In genomic region chr2:26784570-26785234, GRCh38 we compare ENCODE assay signal across 11 cellular contexts. TPM values are rescaled to one million over a fixed set of nuclear protein-coding genes. Genes with fewer than 3 reads are reported as not detected.
A peak's percentile ranks its signal among the peaks of the same experiment; 100 is the strongest.
DNase-seq lines count a peak whose midpoint lies in the region; ATAC-seq and TF ChIP-seq lines count a peak whose summit lies in the region.
"Had no signal": no experiment of that assay in that cellular context is flagged by ENCODE, and none has a peak within 500 bp of the region (broad histone marks: within the 10 kb centered on the region; RNA-seq: fewer than 3 reads in every experiment).

No MANE protein-coding gene starts in this region.

- intact Hi-C loops in natural killer cell (cut with micrococcal nuclease) = loop anchor here (1.0 kb wide), 1 partner anchor 20 kb away; the partner anchor contains the start of gene SLC35F6
- intact Hi-C loops in stomach (cut with DNase I; ENCODE audit: low total_unique reads) = no loop called here

- H3K36me3 ChIP-seq in stomach = peaks cover 11 to 21% (median 21%) of the 10 kb centered on the region in 4 donors

- H3K4me1 Mint-ChIP-seq in HFFc6 (ENCODE audit: low read depth) (peaks cover 36% of the 10 kb centered on the region), brain (peaks cover 28% of the 10 kb centered on the region), natural killer cell (peaks cover 5 to 13% of the 10 kb centered on the region in 2 donors)

- peak overlapping the region; percentile 93 for H3K4me3 Mint-ChIP-seq in HFFc6
- peak overlapping the region; percentile 82 to 89 (median 84) for H3K4me3 Mint-ChIP-seq in brain
- peak overlapping the region; percentile 87 for H3K4me3 Mint-ChIP-seq in natural killer cell

- no peak for TF ChIP-seq EP300 in stomach (IDR thresholded peaks at IDR 0.05)

- TF ChIP-seq CTCF in C4-2B (conservative IDR thresholded peaks at IDR 0.05) = no peak
- TF ChIP-seq CTCF in HFFc6 (IDR thresholded peaks at IDR 0.05) = no peak
- no peak for TF ChIP-seq CTCF in brain (conservative IDR thresholded peaks at IDR 0.05)
- no peak for TF ChIP-seq CTCF in natural killer cell (IDR thresholded peaks at IDR 0.05)
- TF ChIP-seq CTCF in stomach (IDR thresholded peaks at IDR 0.05) = no peak

- no peak for ATAC-seq in natural killer cell

- H3K27ac Mint-ChIP-seq in HFFc6 (peak overlapping the region; percentile 95), brain (peak overlapping the region in 4 of 5 experiments; percentile 7 to 95 (median 86)), natural killer cell (peak overlapping the region; percentile 78 to 80)

- DNase-seq in HFFc6 = no peak
- no peak for DNase-seq in natural killer cell
- DNase-seq in GF-D8 (lab: John Stamatoyannopoulos, UW) = no peak
- DNase-seq in NCI-H748 (lab: John Stamatoyannopoulos, UW; ENCODE audit: unreplicated experiment) = no peak
- DNase-seq in NCI-H1092 treated with DMSO at 0.1 percent for 48 hours (lab: John Stamatoyannopoulos, UW) = no peak
- DNase-seq in stomach = no peak
- DNase-seq: GDM1, left cardiac atrium, MV-4-11 had no signal

- no peaks in the 10 kb centered on the region; the same call in 1 of the 2 replicates for H3K27me3 Mint-ChIP-seq in HFFc6 (ENCODE audit: insufficient read depth)
- H3K27me3 Mint-ChIP-seq in brain = peaks cover 4% of the 10 kb centered on the region
- H3K27me3 Mint-ChIP-seq in natural killer cell (ENCODE audit: low read depth in 2 of 2) = no peaks in the 10 kb centered on the region

- WGBS in stomach, 5 donors = 93 to 95% (median 94%) methylated on average over 14 to 19 of the region's 19 CpGs

- H3K4me3 ChIP-seq in stomach = peak overlapping the region in 2 of 4 donors; percentile 78 to 95

- peaks cover 13 to 24% (median 16%) of the 10 kb centered on the region in 4 donors for H3K4me1 ChIP-seq in stomach

- no peaks in the 10 kb centered on the region for H3K9me3 ChIP-seq in stomach

- H3K9me3 Mint-ChIP-seq in HFFc6 = no peaks in the 10 kb centered on the region
- H3K9me3 Mint-ChIP-seq in brain = peaks cover 0 to 15% (median 8%) of the 10 kb centered on the region in 5 experiments
- H3K9me3 Mint-ChIP-seq in natural killer cell = no peaks in the 10 kb centered on the region

- H3K27ac ChIP-seq in C4-2B = peak overlapping the region; percentile 86; the same call in 1 of the 2 replicates
- H3K27ac ChIP-seq in stomach = peak overlapping the region in 1 of 5 donors; percentile 64

- no peak for TF ChIP-seq POLR2A in stomach (IDR thresholded peaks at IDR 0.05)

- H3K36me3 Mint-ChIP-seq in HFFc6 (ENCODE audit: low read depth) = peaks cover 27% of the 10 kb centered on the region; the same call in 1 of the 2 replicates
- peaks cover 34% of the 10 kb centered on the region for H3K36me3 Mint-ChIP-seq in brain
- H3K36me3 Mint-ChIP-seq in natural killer cell = no peaks in the 10 kb centered on the region

- H3K27me3 ChIP-seq in stomach = peaks cover 0 to 11% (median 5%) of the 10 kb centered on the region in 3 donors

RNA-seq across cellular contexts. Expression of gene CENPA, which starts 1.2 kb away (rescaled TPM):
- total RNA-seq in HFFc6 (2021; fragmentation: NEBNext Ultra II Directional; extraction: Animal tissue kit (Norgen Biotek cat#: 25700)) = 10 to 100 TPM in 5 of 6 experiments, 1 to 10 TPM in 1; 8.7 to 20.4 (median 17.5) TPM
- polyA plus RNA-seq in brain (ENCODE audit: insufficient read depth, low read depth, low replicate concordance) (15.8 TPM), stomach (1 to 10 TPM; 2.3 to 4.0 (median 3.1) TPM)
- total RNA-seq in natural killer cell (under 1 TPM; 0.38 to 0.52 (median 0.50) TPM), stomach (1 to 10 TPM in 1 of 5 donors, not detected in 4; 2.0 TPM)

RNA-seq across cellular contexts. Expression of gene SLC35F6, which starts 20.6 kb away (rescaled TPM):
- total RNA-seq in HFFc6 (2021; fragmentation: NEBNext Ultra II Directional; extraction: Animal tissue kit (Norgen Biotek cat#: 25700)) = 10 to 100 TPM; 34.1 to 44.5 (median 38.7) TPM
- 14.3 TPM for polyA plus RNA-seq in brain (ENCODE audit: insufficient read depth, low read depth, low replicate concordance)
- 10 to 100 TPM; 30.0 to 35.6 (median 30.4) TPM for total RNA-seq in natural killer cell
- total RNA-seq in stomach = 10 to 100 TPM; 12.8 to 40.9 (median 14.7) TPM
- polyA plus RNA-seq in stomach = 10 to 100 TPM in 1 of 3 donors, 1 to 10 TPM in 2; 4.9 to 10.5 (median 8.6) TPM
